10 cellular contexts compared by ENCODE assay signal in the genomic region with DNA sequence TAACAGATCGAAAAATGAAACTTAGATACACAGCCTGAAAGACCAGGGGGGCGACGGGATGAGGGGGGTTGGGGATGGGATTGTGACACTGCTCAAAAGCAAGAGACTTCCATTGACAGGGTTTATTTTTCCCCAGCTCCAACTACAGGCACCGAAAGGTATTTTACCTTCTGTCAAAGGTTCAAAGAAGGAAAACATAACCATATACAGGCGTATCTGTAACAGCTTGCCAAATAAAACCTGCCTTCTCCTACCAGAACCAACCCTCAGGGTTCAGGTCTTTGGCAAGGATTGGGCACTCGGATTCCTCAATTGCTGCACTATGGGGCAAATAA. TPM values are rescaled to one million over a fixed set of nuclear protein-coding genes. Genes with fewer than 3 reads are reported as not detected.
DNase-seq lines count a peak whose midpoint lies in the region; ATAC-seq and TF ChIP-seq lines count a peak whose summit lies in the region.
"Had no signal": no experiment of that assay in that cellular context is flagged by ENCODE, and none has a peak within 500 bp of the region (broad histone marks: within the 10 kb centered on the region; RNA-seq: fewer than 3 reads in every experiment).

No MANE protein-coding gene starts in this region.

- H3K27me3 ChIP-seq in esophagus squamous epithelium (peaks cover 0 to 99% (median 15%) of the 10 kb centered on the region in 4 donors), psoas muscle (ENCODE audit: insufficient read depth in 3 of 3, low read length in 2 of 3) (peaks cover 0 to 92% (median 7%) of the 10 kb centered on the region in 3 donors)

- intact Hi-C loops in esophagus squamous epithelium (cut with DNase I) (no loop called here), psoas muscle (cut with DNase I) (no loop called here)

- H3K4me1 ChIP-seq in esophagus squamous epithelium: peaks cover 18 to 43% (median 19%) of the 10 kb centered on the region in 3 donors
- peaks cover 20% of the 10 kb centered on the region for H3K4me1 ChIP-seq in psoas muscle

- 0 to 2% methylated on average over 6 of the region's 6 CpGs for WGBS in esophagus squamous epithelium, 2 donors
- WGBS in psoas muscle, 3 donors: 1 to 5% (median 3%) methylated on average over 6 of the region's 6 CpGs

- ATAC-seq in psoas muscle (no peak), GM18867 (IDR thresholded peaks at IDR 0.05; ENCODE audit: unreplicated experiment) (no peak), GM19328 (IDR thresholded peaks at IDR 0.05; ENCODE audit: unreplicated experiment) (no peak)

- H3K9me3 ChIP-seq in esophagus squamous epithelium (no peaks in the 10 kb centered on the region), psoas muscle (no peaks in the 10 kb centered on the region)

- TF ChIP-seq POLR2A in esophagus squamous epithelium (IDR thresholded peaks at IDR 0.05): no peak

- H3K4me3 ChIP-seq in GM08714 (ENCODE audit: low read length): peak overlapping the region; percentile 61
- H3K4me3 ChIP-seq in esophagus squamous epithelium: peak overlapping the region; percentile 28 to 58 (median 50)
- H3K4me3 ChIP-seq in psoas muscle: peak overlapping the region; percentile 67

- DNase-seq in NCI-H2227 treated with DMSO at 0.1 percent for 48 hours (lab: John Stamatoyannopoulos, UW): peak; percentile 35
- no peak for DNase-seq in esophagus squamous epithelium (lab: John Stamatoyannopoulos, UW)
- DNase-seq in psoas muscle: no peak
- DNase-seq in AG08395 (ENCODE audit: low spot score): no peak
- no peak for DNase-seq in NCI-H2029 (lab: John Stamatoyannopoulos, UW)
- DNase-seq: central memory CD4-positive, alpha-beta T cell; T-helper 1 cell had no signal

- TF ChIP-seq CTCF in esophagus squamous epithelium (IDR thresholded peaks at IDR 0.05) (no peak), psoas muscle (IDR thresholded peaks at IDR 0.05) (no peak)

- H3K27ac ChIP-seq in esophagus squamous epithelium (peak overlapping the region in 2 of 4 donors; percentile 17 to 49), psoas muscle (no peak overlapping the region)

- H3K36me3 ChIP-seq in esophagus squamous epithelium (no peaks in the 10 kb centered on the region), psoas muscle (ENCODE audit: insufficient read depth in 1 of 2, low read depth in 1 of 2) (no peaks in the 10 kb centered on the region)

RNA-seq across cellular contexts. Expression of a gene that starts 1.3 kb away (rescaled TPM):
- total RNA-seq in esophagus squamous epithelium (under 1 TPM in 3 of 4 donors, not detected in 1; 0.11 to 0.95 (median 0.47) TPM), psoas muscle (under 1 TPM; 0.06 to 0.32 (median 0.15) TPM)
- polyA plus RNA-seq in psoas muscle: under 1 TPM; 0.01 to 0.75 (median 0.07) TPM
